ENCODE assay signal across 7 cellular contexts in genomic region chr12:120688527-120689071, GRCh38. TPM values are rescaled to one million over a fixed set of nuclear protein-coding genes. Genes with fewer than 3 reads are reported as not detected.
DNase-seq lines count a peak whose midpoint lies in the region; ATAC-seq and TF ChIP-seq lines count a peak whose summit lies in the region.

No MANE protein-coding gene starts in this region.

- intact Hi-C loops in dorsolateral prefrontal cortex (cut with DNase I), result loop anchor here in 1 of 2 donors (5.0 kb wide), 1 partner anchor 39 kb away; the partner anchor contains the start of gene ACADS

- no peaks in the 10 kb centered on the region for H3K9me3 ChIP-seq in NT2/D1 (ENCODE audit: insufficient read depth, low read length)

- H3K36me3 Mint-ChIP-seq in naive thymus-derived CD8-positive, alpha-beta T cell, result peaks cover 0 to 11% (median 0%) of the 10 kb centered on the region in 3 donors

- peaks cover 19% of the 10 kb centered on the region for H3K4me1 ChIP-seq in NT2/D1 (ENCODE audit: insufficient read depth, insufficient read length)

- peaks cover 28 to 74% (median 53%) of the 10 kb centered on the region in 4 donors for H3K4me1 Mint-ChIP-seq in naive thymus-derived CD8-positive, alpha-beta T cell

- no peaks in the 10 kb centered on the region for H3K9me3 Mint-ChIP-seq in naive thymus-derived CD8-positive, alpha-beta T cell

- H3K27me3 ChIP-seq in NT2/D1 (ENCODE audit: insufficient read depth, insufficient read length) (no peaks in the 10 kb centered on the region), dorsolateral prefrontal cortex (no peaks in the 10 kb centered on the region)

- peaks cover 7% of the 10 kb centered on the region for H3K36me3 ChIP-seq in NT2/D1 (ENCODE audit: insufficient read depth, insufficient read length, low read length)

- peak overlapping the region in 9 of 59 donors; percentile 5 to 96 (median 38) for H3K27ac ChIP-seq in dorsolateral prefrontal cortex

- DNase-seq in GM12865 (ENCODE audit: low read depth) (peak; percentile 34), NT2/D1 (ENCODE audit: low read depth, low spot score) (no peak), dorsolateral prefrontal cortex (no peak), NCI-H526 treated with DMSO at 0.1 percent for 48 hours (lab: John Stamatoyannopoulos, UW) (no peak)
- DNase-seq in naive thymus-derived CD8-positive, alpha-beta T cell, result no peak

- peak overlapping the region in 8 of 10 donors; percentile 25 to 90 (median 80) for H3K27ac Mint-ChIP-seq in naive thymus-derived CD8-positive, alpha-beta T cell

- ATAC-seq in naive thymus-derived CD8-positive, alpha-beta T cell, result no peak
- ATAC-seq in HG02884 (IDR thresholded peaks at IDR 0.05; ENCODE audit: unreplicated experiment) (no peak), GM21515 (IDR thresholded peaks at IDR 0.05; ENCODE audit: unreplicated experiment) (no peak)

- H3K4me3 ChIP-seq in GM12865 (ENCODE audit: low read depth, low read length), result peak overlapping the region; percentile 90
- peak overlapping the region; percentile 92 for H3K4me3 ChIP-seq in NT2/D1 (ENCODE audit: insufficient read length, low read depth)
- peak overlapping the region; percentile 24 to 100 (median 94) for H3K4me3 ChIP-seq in dorsolateral prefrontal cortex

- peak overlapping the region; percentile 95 for H3K9ac ChIP-seq in NT2/D1 (ENCODE audit: insufficient read length, low read depth)

- TF ChIP-seq CTCF in GM12865 (IDR thresholded peaks at IDR 0.05; ENCODE audit: insufficient read depth, low read depth, low read length, missing control alignments), result no peak
- TF ChIP-seq CTCF in dorsolateral prefrontal cortex (IDR thresholded peaks at IDR 0.05 in 54 of 56, conservative IDR thresholded peaks at IDR 0.05 in 2 of 56; ENCODE audit: low read depth in 1 of 56, partially characterized antibody in 56 of 56), result no peak

- H3K27me3 Mint-ChIP-seq in naive thymus-derived CD8-positive, alpha-beta T cell, result no peaks in the 10 kb centered on the region

- peak overlapping the region; percentile 85 to 91 (median 89) for H3K4me3 Mint-ChIP-seq in naive thymus-derived CD8-positive, alpha-beta T cell

- POLR2A ChIA-PET in naive thymus-derived CD8-positive, alpha-beta T cell (lab: Charles Lee), result no interaction called here

RNA-seq across cellular contexts. Expression of gene MLEC, which starts 1.6 kb away (rescaled TPM):
- total RNA-seq in dorsolateral prefrontal cortex, result 10 to 100 TPM; 50.4 to 97.1 (median 73.3) TPM
- total RNA-seq in naive thymus-derived CD8-positive, alpha-beta T cell, result 10 to 100 TPM; 40.7 to 44.6 TPM
- 10 to 100 TPM; 32.7 to 41.2 (median 36.0) TPM for polyA plus RNA-seq in naive thymus-derived CD8-positive, alpha-beta T cell

RNA-seq across cellular contexts. Expression of gene UNC119B, which starts 21.7 kb away (rescaled TPM):
- total RNA-seq in dorsolateral prefrontal cortex, result 10 to 100 TPM; 19.6 to 43.0 (median 27.2) TPM
- total RNA-seq in naive thymus-derived CD8-positive, alpha-beta T cell, result 10 to 100 TPM; 23.3 to 24.2 TPM
- 10 to 100 TPM in 1 of 3 donors, 1 to 10 TPM in 2; 9.6 to 11.5 (median 9.7) TPM for polyA plus RNA-seq in naive thymus-derived CD8-positive, alpha-beta T cell

RNA-seq across cellular contexts. Expression of gene ACADS, which starts 37.0 kb away (rescaled TPM):
- total RNA-seq in dorsolateral prefrontal cortex, result 10 to 100 TPM in 107 of 120 experiments, 1 to 10 TPM in 13; 6.5 to 27.7 (median 14.2) TPM
- 10 to 100 TPM; 14.7 to 15.6 TPM for total RNA-seq in naive thymus-derived CD8-positive, alpha-beta T cell
- 10 to 100 TPM; 17.7 to 25.7 (median 22.7) TPM for polyA plus RNA-seq in naive thymus-derived CD8-positive, alpha-beta T cell

RNA-seq across cellular contexts. Expression of gene CABP1, which starts 48.2 kb away (rescaled TPM):
- total RNA-seq in dorsolateral prefrontal cortex, result 100 to 1,000 TPM; 104 to 566 (median 357) TPM
- total RNA-seq in naive thymus-derived CD8-positive, alpha-beta T cell, result under 1 TPM in 1 of 2 experiments, not detected in 1; 0.34 TPM
- polyA plus RNA-seq in naive thymus-derived CD8-positive, alpha-beta T cell, result not detected
